ENCODE assay signal across 8 cellular contexts in the genomic region with DNA sequence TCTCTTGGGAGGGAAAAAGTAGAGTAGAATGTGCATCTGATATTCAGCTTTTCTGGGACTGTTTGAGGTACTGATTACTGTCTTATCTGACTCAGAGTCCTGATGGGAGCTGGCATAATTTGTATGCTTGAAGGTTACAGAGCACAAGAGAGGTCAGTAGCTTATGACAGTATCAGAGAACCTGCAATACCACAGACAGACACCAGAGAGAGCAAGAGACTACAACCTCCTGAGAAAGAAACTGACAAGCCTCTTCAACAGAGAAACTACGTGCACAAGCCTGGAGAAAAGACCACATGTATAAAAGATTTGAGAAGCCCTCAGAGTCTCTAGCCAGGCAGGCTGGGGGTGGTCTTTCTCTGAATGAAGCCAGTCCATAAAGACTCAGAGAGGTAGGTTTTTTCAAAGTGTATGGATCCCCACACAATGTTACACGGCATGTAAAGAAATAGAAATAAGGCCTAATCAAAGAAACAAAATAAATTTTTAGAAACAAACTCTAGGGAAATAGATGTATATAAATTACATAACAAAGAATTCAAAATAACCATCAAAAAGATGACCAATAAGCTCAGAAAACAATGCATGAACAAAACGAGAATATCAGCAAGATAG.
DNase-seq lines count a peak whose midpoint lies in the region; ATAC-seq and TF ChIP-seq lines count a peak whose summit lies in the region.

No MANE protein-coding gene starts in this region.

- H3K27me3 ChIP-seq in brain microvascular endothelial cell (replicated peaks), result no peaks in the 10 kb centered on the region
- H3K27me3 ChIP-seq in right lobe of liver, result no peaks in the 10 kb centered on the region

- no peaks in the 10 kb centered on the region for H3K4me1 ChIP-seq in right lobe of liver

- H3K4me3 ChIP-seq in brain microvascular endothelial cell (ENCODE audit: low read depth, low read length) (no peak overlapping the region), right lobe of liver (no peak overlapping the region)

- no peaks in the 10 kb centered on the region for H3K9me3 ChIP-seq in right lobe of liver

- in situ Hi-C loops in brain microvascular endothelial cell (cut with HindIII; ENCODE audit: low pct_ligation_motif_present, low sequenced_read_pairs), result no loop called here

- H3K27ac ChIP-seq in brain microvascular endothelial cell (no peak overlapping the region), right lobe of liver (no peak overlapping the region)

- intact Hi-C loops in right lobe of liver (cut with DNase I), result no loop called here

- peak; percentile 75 for TF ChIP-seq CTCF in brain microvascular endothelial cell (IDR thresholded peaks at IDR 0.05; ENCODE audit: low read depth, low read length, missing control alignments)
- TF ChIP-seq CTCF in right lobe of liver (IDR thresholded peaks at IDR 0.05), result peak; percentile 73 to 86 (median 84)

- H3K36me3 ChIP-seq in brain microvascular endothelial cell (replicated peaks) (no peaks in the 10 kb centered on the region), right lobe of liver (no peaks in the 10 kb centered on the region)

- no peak for TF ChIP-seq POLR2A in right lobe of liver (IDR thresholded peaks at IDR 0.05)

- 51% methylated on average over 3 of the region's 3 CpGs for WGBS in right lobe of liver (ENCODE audit: insufficient coverage, low coverage, low lambda C conversion rate, missing lambda C conversion rate)

- peak; percentile 2 for DNase-seq in NCI-H1436 (lab: John Stamatoyannopoulos, UW)
- DNase-seq in NCI-H1436 treated with DMSO at 0.1 percent for 48 hours (lab: John Stamatoyannopoulos, UW), result no peak
- peak; percentile 71 for DNase-seq in NCI-H460 (ENCODE audit: extremely low read depth, low read depth)
- peak; percentile 11 for DNase-seq in brain microvascular endothelial cell
- peak in 1 of 3 donors; percentile 48 for DNase-seq in right lobe of liver
- DNase-seq in HCEC 1CT, result no peak

- peak; percentile 68 for ATAC-seq in HG03196 (IDR thresholded peaks at IDR 0.05; ENCODE audit: unreplicated experiment)
- peak; percentile 94 to 99 (median 97) for ATAC-seq in right lobe of liver
- ATAC-seq in HG02973 (IDR thresholded peaks at IDR 0.05; ENCODE audit: unreplicated experiment), result no peak

Comparison
In these comparisons a context has a peak if more than half of its experiments do, and no peak if none do; other contexts are left out.
1. DNase-seq: peak in NCI-H1436 (single experiment), NCI-H460 (single experiment) and brain microvascular endothelial cell (single experiment); none in NCI-H1436 treated with DMSO at 0.1 percent for 48 hours (single experiment) and HCEC 1CT (single experiment).